ENCODE assay signal across 8 cellular contexts in genomic region chr17:59165933-59166342, GRCh38. TPM values are rescaled to one million over a fixed set of nuclear protein-coding genes. Genes with fewer than 3 reads are reported as not detected.
DNase-seq lines count a peak whose midpoint lies in the region; ATAC-seq and TF ChIP-seq lines count a peak whose summit lies in the region.

No MANE protein-coding gene starts in this region.

- peak overlapping the region in 4 of 8 donors; percentile 19 to 69 (median 38) for H3K27ac ChIP-seq in spleen

- intact Hi-C loops in spleen (cut with DNase I; ENCODE audit: low total_unique reads) = no loop called here

- peak; percentile 70 for DNase-seq in ELR (ENCODE audit: low read depth)
- peak; percentile 61 for DNase-seq in NT2/D1 (ENCODE audit: low read depth, low spot score)
- peak; percentile 80 for DNase-seq in activated effector memory CD4-positive, alpha-beta T cell treated with anti-CD3 and anti-CD28 coated beads, Interleukin-2, amount 50 U/mL, for 16 hours
- peak; percentile 77 for DNase-seq in globus pallidus (ENCODE audit: low spot score)
- no peak for DNase-seq in spleen

- H3K9ac ChIP-seq in NT2/D1 (ENCODE audit: insufficient read length, low read depth) = no peak overlapping the region

- TF ChIP-seq POLR2A in spleen (IDR thresholded peaks at IDR 0.05) = no peak

- no peaks in the 10 kb centered on the region; the same call in 1 of the 2 replicates for H3K9me3 ChIP-seq in NT2/D1 (ENCODE audit: insufficient read depth, low read length)
- no peaks in the 10 kb centered on the region for H3K9me3 ChIP-seq in spleen

- H3K27me3 ChIP-seq in NT2/D1 (ENCODE audit: insufficient read depth, insufficient read length) = no peaks in the 10 kb centered on the region
- no peaks in the 10 kb centered on the region for H3K27me3 ChIP-seq in spleen (replicated peaks in 1 of 7)

- H3K4me1 ChIP-seq in NT2/D1 (ENCODE audit: insufficient read depth, insufficient read length) = no peaks in the 10 kb centered on the region
- H3K4me1 ChIP-seq in spleen = peaks cover 0 to 9% (median 2%) of the 10 kb centered on the region in 6 donors

- TF ChIP-seq CTCF in spleen (IDR thresholded peaks at IDR 0.05 in 8 of 11, conservative IDR thresholded peaks at IDR 0.05 in 3 of 11) = peak in 8 of 11 experiments; percentile 12 to 66 (median 58)

- WGBS in spleen, 5 donors = 71 to 75% (median 73%) methylated on average over 2 of the region's 2 CpGs

- ATAC-seq in HG02759 (IDR thresholded peaks at IDR 0.05; ENCODE audit: unreplicated experiment) (peak; percentile 63), HG03045 (IDR thresholded peaks at IDR 0.05; ENCODE audit: unreplicated experiment) (no peak), HG02840 (IDR thresholded peaks at IDR 0.05; ENCODE audit: low FRiP score, unreplicated experiment) (no peak)

- H3K36me3 ChIP-seq in NT2/D1 (ENCODE audit: insufficient read depth, insufficient read length, low read length) = peaks cover 29% of the 10 kb centered on the region
- peaks cover 0 to 14% (median 0%) of the 10 kb centered on the region in 6 donors for H3K36me3 ChIP-seq in spleen

- H3K4me3 ChIP-seq in NT2/D1 (ENCODE audit: insufficient read length, low read depth) (no peak overlapping the region), spleen (no peak overlapping the region)

RNA-seq across cellular contexts. Expression of gene PRR11, which starts 10.4 kb away (rescaled TPM):
- 10 to 100 TPM in 1 of 7 donors, 1 to 10 TPM in 6; 4.2 to 15.3 (median 8.1) TPM for total RNA-seq in spleen
- 1 to 10 TPM in 2 of 3 donors, under 1 TPM in 1; 0.61 to 2.3 (median 2.1) TPM for polyA plus RNA-seq in spleen

RNA-seq across cellular contexts. Expression of gene SKA2, which starts 11.0 kb away (rescaled TPM):
- 10 to 100 TPM; 17.4 to 38.9 (median 23.8) TPM for total RNA-seq in spleen
- polyA plus RNA-seq in spleen = 10 to 100 TPM; 15.4 to 30.2 (median 25.4) TPM

RNA-seq across cellular contexts. Expression of gene SMG8, which starts 43.9 kb away (rescaled TPM):
- 10 to 100 TPM; 12.2 to 15.1 (median 14.2) TPM for total RNA-seq in spleen
- 1 to 10 TPM; 3.4 to 5.6 (median 4.2) TPM for polyA plus RNA-seq in spleen

RNA-seq across cellular contexts. Expression of gene GDPD1, which starts 54.4 kb away (rescaled TPM):
- total RNA-seq in spleen = 1 to 10 TPM; 2.0 to 5.2 (median 2.8) TPM
- under 1 TPM; 0.59 to 0.77 (median 0.68) TPM for polyA plus RNA-seq in spleen

RNA-seq across cellular contexts. Expression of gene TRIM37, which starts 59.3 kb away (rescaled TPM):
- 10 to 100 TPM; 15.7 to 28.1 (median 18.0) TPM for total RNA-seq in spleen
- 1 to 10 TPM; 6.2 to 7.9 (median 7.3) TPM for polyA plus RNA-seq in spleen
